In genomic region chr12:110591508-110592051, GRCh38 we compare ENCODE assay signal across 10 cellular contexts. TPM values are rescaled to one million over a fixed set of nuclear protein-coding genes. Genes with fewer than 3 reads are reported as not detected.
DNase-seq lines count a peak whose midpoint lies in the region; ATAC-seq and TF ChIP-seq lines count a peak whose summit lies in the region.
"Had no signal": no experiment of that assay in that cellular context is flagged by ENCODE, and none has a peak within 500 bp of the region (broad histone marks: within the 10 kb centered on the region; RNA-seq: fewer than 3 reads in every experiment).

No MANE protein-coding gene starts in this region.

- H3K27me3 Mint-ChIP-seq in activated CD4-positive, alpha-beta T cell treated with anti-CD3 and anti-CD28 coated beads, Interleukin-2, amount 10 ng/mL, durations not matched to agents 7 days and 5 days, result no peaks in the 10 kb centered on the region
- no peaks in the 10 kb centered on the region for H3K27me3 Mint-ChIP-seq in activated naive CD8-positive, alpha-beta T cell

- 30 to 39% methylated on average over 7 of the region's 7 CpGs for WGBS in thyroid gland, 2 donors

- peak overlapping the region; percentile 94 for H3K27ac Mint-ChIP-seq in activated CD4-positive, alpha-beta T cell treated with anti-CD3 and anti-CD28 coated beads, Interleukin-2, amount 10 ng/mL, durations not matched to agents 7 days and 5 days
- peak overlapping the region; percentile 87 for H3K27ac Mint-ChIP-seq in activated naive CD8-positive, alpha-beta T cell

- no peaks in the 10 kb centered on the region for H3K9me3 Mint-ChIP-seq in activated CD4-positive, alpha-beta T cell treated with anti-CD3 and anti-CD28 coated beads, Interleukin-2, amount 10 ng/mL, durations not matched to agents 7 days and 5 days
- no peaks in the 10 kb centered on the region for H3K9me3 Mint-ChIP-seq in activated naive CD8-positive, alpha-beta T cell (ENCODE audit: low read depth)

- H3K36me3 ChIP-seq in left lung (no peaks in the 10 kb centered on the region), thyroid gland (no peaks in the 10 kb centered on the region)
- H3K36me3 ChIP-seq: SJCRH30 had no signal

- H3K27me3 ChIP-seq in left lung, result no peaks in the 10 kb centered on the region
- H3K27me3 ChIP-seq in thyroid gland, result no peaks in the 10 kb centered on the region
- H3K27me3 ChIP-seq: SJCRH30 had no signal

- TF ChIP-seq POLR2A in thyroid gland (IDR thresholded peaks at IDR 0.05), result no peak

- no peak overlapping the region for H3K4me3 Mint-ChIP-seq in activated CD4-positive, alpha-beta T cell treated with anti-CD3 and anti-CD28 coated beads, Interleukin-2, amount 10 ng/mL, durations not matched to agents 7 days and 5 days
- H3K4me3 Mint-ChIP-seq in activated naive CD8-positive, alpha-beta T cell, result no peak overlapping the region

- CTCF ChIA-PET in activated CD4-positive, alpha-beta T cell treated with anti-CD3 and anti-CD28 coated beads, Interleukin-2, amount 10 ng/mL, durations not matched to agents 7 days and 5 days (lab: Charles Lee), result interaction anchor here (0.6 to 2.0 kb wide), 7 partner anchors 10 to 533 kb away, joined by 3 to 11 read pairs (median 6); partner anchors contain the start of genes ARPC3 and TCTN1

- H3K27ac ChIP-seq in left lung, result peak overlapping the region; percentile 88 to 91
- peak overlapping the region; percentile 86 to 91 (median 86) for H3K27ac ChIP-seq in thyroid gland
- H3K27ac ChIP-seq: SJCRH30 had no signal

- H3K36me3 Mint-ChIP-seq in activated CD4-positive, alpha-beta T cell treated with anti-CD3 and anti-CD28 coated beads, Interleukin-2, amount 10 ng/mL, durations not matched to agents 7 days and 5 days (ENCODE audit: low read depth), result no peaks in the 10 kb centered on the region
- H3K36me3 Mint-ChIP-seq in activated naive CD8-positive, alpha-beta T cell, result no peaks in the 10 kb centered on the region

- intact Hi-C loops in left lung (cut with DNase I), result no loop called here
- intact Hi-C loops in thyroid gland (cut with DNase I), result no loop called here

- H3K4me1 Mint-ChIP-seq in activated CD4-positive, alpha-beta T cell treated with anti-CD3 and anti-CD28 coated beads, Interleukin-2, amount 10 ng/mL, durations not matched to agents 7 days and 5 days, result peaks cover 26% of the 10 kb centered on the region
- H3K4me1 Mint-ChIP-seq in activated naive CD8-positive, alpha-beta T cell (ENCODE audit: low read depth), result peaks cover 19% of the 10 kb centered on the region

- H3K4me1 ChIP-seq in left lung (peaks cover 10 to 26% of the 10 kb centered on the region in 2 donors), thyroid gland (peaks cover 31 to 38% of the 10 kb centered on the region in 2 donors)

- no peak for DNase-seq in activated CD4-positive, alpha-beta T cell treated with anti-CD3 and anti-CD28 coated beads, Interleukin-2, amount 10 ng/mL, durations not matched to agents 7 days and 5 days
- DNase-seq in activated CD4-positive, alpha-beta T cell treated with anti-CD3 and anti-CD28 coated beads, Interleukin-2, amount 50 U/mL, for 48 hours, result no peak
- peak in 1 of 2 donors; percentile 48 for DNase-seq in left lung
- peak; percentile 62 to 64 for DNase-seq in thyroid gland
- no peak for DNase-seq in NCI-H187 treated with DMSO at 0.1 percent for 48 hours (lab: John Stamatoyannopoulos, UW)
- DNase-seq: stimulated activated CD4-positive, alpha-beta T cell treated with anti-CD3 and anti-CD28 coated beads, Interleukin-15, amount 100 ng/mL, for 24 hours had no signal

- TF ChIP-seq CTCF in left lung (IDR thresholded peaks at IDR 0.05), result no peak
- no peak for TF ChIP-seq CTCF in thyroid gland (IDR thresholded peaks at IDR 0.05)

- ATAC-seq in left lung, result peak; percentile 92
- no peak for ATAC-seq in HG02571 (IDR thresholded peaks at IDR 0.05; ENCODE audit: unreplicated experiment)
- ATAC-seq in GM18870 (IDR thresholded peaks at IDR 0.05; ENCODE audit: unreplicated experiment), result no peak

- H3K4me3 ChIP-seq in left lung (no peak overlapping the region), thyroid gland (replicated peaks in 1 of 3) (no peak overlapping the region)
- H3K4me3 ChIP-seq: SJCRH30 had no signal

- POLR2A ChIA-PET in activated CD4-positive, alpha-beta T cell treated with anti-CD3 and anti-CD28 coated beads, Interleukin-2, amount 10 ng/mL, durations not matched to agents 7 days and 5 days (lab: Charles Lee), result interaction anchor here (1.0 kb wide), 1 partner anchor 39 kb away, joined by 3 read pairs; no protein-coding TSS in a partner anchor

- no peaks in the 10 kb centered on the region for H3K9me3 ChIP-seq in left lung
- no peaks in the 10 kb centered on the region for H3K9me3 ChIP-seq in thyroid gland
- H3K9me3 ChIP-seq: SJCRH30 had no signal

RNA-seq across cellular contexts. Expression of gene PPTC7, which starts 8.5 kb away (rescaled TPM):
- 10 to 100 TPM; 25.7 to 29.2 TPM for total RNA-seq in activated CD4-positive, alpha-beta T cell treated with anti-CD3 and anti-CD28 coated beads, Interleukin-2, amount 10 ng/mL, durations not matched to agents 7 days and 5 days
- total RNA-seq in left lung, result 10 to 100 TPM; 22.3 to 24.2 TPM
- total RNA-seq in thyroid gland, result 10 to 100 TPM; 15.8 to 28.9 (median 22.8) TPM

RNA-seq across cellular contexts. Expression of gene TCTN1, which starts 22.3 kb away (rescaled TPM):
- 1 to 10 TPM; 4.3 to 5.2 TPM for total RNA-seq in activated CD4-positive, alpha-beta T cell treated with anti-CD3 and anti-CD28 coated beads, Interleukin-2, amount 10 ng/mL, durations not matched to agents 7 days and 5 days
- 10 to 100 TPM; 34.1 to 44.5 TPM for total RNA-seq in left lung
- 100 to 1,000 TPM in 3 of 4 donors, 10 to 100 TPM in 1; 98.8 to 204 (median 125) TPM for total RNA-seq in thyroid gland

Comparison
In these comparisons a context has a peak if more than half of its experiments do, and no peak if none do; other contexts are left out.
1. DNase-seq: peak in thyroid gland (2 of 2); none in activated CD4-positive, alpha-beta T cell treated with anti-CD3 and anti-CD28 coated beads, Interleukin-2, amount 10 ng/mL, durations not matched to agents 7 days and 5 days (single experiment), activated CD4-positive, alpha-beta T cell treated with anti-CD3 and anti-CD28 coated beads, Interleukin-2, amount 50 U/mL, for 48 hours (0 of 2) and NCI-H187 treated with DMSO at 0.1 percent for 48 hours (single experiment).
2. RNA of gene TCTN1, which starts 22.3 kb away (total RNA-seq): 98.8 to 204 TPM in thyroid gland and 34.1 to 44.5 TPM in left lung; 4.3 to 5.2 TPM in activated CD4-positive, alpha-beta T cell treated with anti-CD3 and anti-CD28 coated beads, Interleukin-2, amount 10 ng/mL, durations not matched to agents 7 days and 5 days; every median in the first group is over 4 times any median in the second.